Comparison of ENCODE assay signal across 14 cellular contexts in the genomic region with DNA sequence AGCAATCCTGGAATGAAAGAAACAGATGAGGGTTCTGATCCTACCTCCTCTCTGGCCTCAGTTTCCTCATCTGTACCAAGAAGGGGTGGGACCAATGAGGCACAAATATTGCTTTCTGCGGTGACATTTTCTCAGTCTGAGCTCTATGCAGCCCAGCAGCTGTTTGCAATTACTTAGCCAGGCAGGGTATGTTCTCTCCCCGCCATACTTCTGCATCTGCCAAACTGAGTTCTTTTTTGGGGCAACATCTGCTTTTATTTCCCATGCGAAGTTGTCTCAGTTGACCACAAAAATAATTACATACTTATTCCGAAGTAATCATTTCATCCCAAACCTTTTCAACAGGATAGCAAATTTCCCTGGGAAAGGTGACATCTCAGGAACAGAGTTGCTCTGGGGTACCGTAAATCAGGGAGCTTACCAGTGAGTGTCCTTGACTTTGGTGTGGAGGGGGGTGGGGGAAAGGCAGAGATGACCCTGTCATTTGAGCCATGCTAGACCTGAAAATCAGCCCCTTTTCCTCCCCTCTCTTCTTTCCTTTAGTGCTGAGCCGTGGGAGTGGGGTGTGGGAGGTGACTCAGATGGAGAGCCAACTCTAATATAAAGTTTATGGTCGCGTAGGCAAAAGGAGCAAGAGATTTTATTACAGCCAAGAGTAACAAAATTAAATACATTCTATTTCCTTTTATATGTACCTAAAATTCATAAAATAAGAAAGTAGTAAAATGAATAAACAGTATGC.
"Had no signal": no experiment of that assay in that cellular context is flagged by ENCODE, and none has a peak within 500 bp of the region (broad histone marks: within the 10 kb centered on the region; RNA-seq: fewer than 3 reads in every experiment).

No MANE protein-coding gene starts in this region.

- H3K4me3 Mint-ChIP-seq: activated naive CD8-positive, alpha-beta T cell treated with anti-CD3 and anti-CD28 coated beads, Interleukin-2, amount 50 U/mL, for 24 hours; immature natural killer cell; naive thymus-derived CD8-positive, alpha-beta T cell; stimulated activated naive CD8-positive, alpha-beta T cell treated with anti-CD3 and anti-CD28 coated beads, Interleukin-15, amount 100 ng/mL, for 72 hours had no signal

- H3K27ac Mint-ChIP-seq: activated naive CD8-positive, alpha-beta T cell treated with anti-CD3 and anti-CD28 coated beads, Interleukin-2, amount 50 U/mL, for 24 hours; immature natural killer cell; naive thymus-derived CD8-positive, alpha-beta T cell; stimulated activated naive CD8-positive, alpha-beta T cell treated with anti-CD3 and anti-CD28 coated beads, Interleukin-15, amount 100 ng/mL, for 72 hours had no signal

- ATAC-seq: activated CD4-positive, CD25-positive, alpha-beta regulatory T cell treated with anti-CD3 and anti-CD28 coated beads, Interleukin-2, amount 50 U/mL, for 24 hours; activated naive CD8-positive, alpha-beta T cell treated with anti-CD3 and anti-CD28 coated beads, Interleukin-2, amount 50 U/mL, for 24 hours; foreskin keratinocyte; naive thymus-derived CD8-positive, alpha-beta T cell; stimulated activated naive CD8-positive, alpha-beta T cell treated with anti-CD3 and anti-CD28 coated beads, Interleukin-15, amount 100 ng/mL, for 72 hours had no signal

- H3K27me3 Mint-ChIP-seq: activated naive CD8-positive, alpha-beta T cell treated with anti-CD3 and anti-CD28 coated beads, Interleukin-2, amount 50 U/mL, for 24 hours had no signal

- H3K36me3 Mint-ChIP-seq: immature natural killer cell had no signal

- H3K4me1 Mint-ChIP-seq: immature natural killer cell had no signal

- DNase-seq: activated CD4-positive, alpha-beta T cell treated with anti-CD3 and anti-CD28 coated beads, Interleukin-2, amount 50 U/mL, for 4 hours; activated gamma-delta T cell; activated naive CD8-positive, alpha-beta T cell treated with anti-CD3 and anti-CD28 coated beads, Interleukin-2, amount 50 U/mL, for 24 hours; activated T-cell treated with anti-CD3 and anti-CD28 coated beads, Interleukin-2, amount 50 U/mL, for 48 hours; colonic mucosa; effector CD8-positive, alpha-beta T cell; foreskin keratinocyte; immature natural killer cell; mammary epithelial cell; naive thymus-derived CD8-positive, alpha-beta T cell; nucleus accumbens; stimulated activated CD4-positive, alpha-beta T cell treated with anti-CD3 and anti-CD28 coated beads, Interleukin-4, amount 100 ng/mL, for 4 hours; stimulated activated naive CD8-positive, alpha-beta T cell treated with anti-CD3 and anti-CD28 coated beads, Interleukin-15, amount 100 ng/mL, for 72 hours had no signal

- H3K9me3 Mint-ChIP-seq: immature natural killer cell; naive thymus-derived CD8-positive, alpha-beta T cell had no signal
